ENCODE assay signal across 6 cellular contexts in the genomic region with DNA sequence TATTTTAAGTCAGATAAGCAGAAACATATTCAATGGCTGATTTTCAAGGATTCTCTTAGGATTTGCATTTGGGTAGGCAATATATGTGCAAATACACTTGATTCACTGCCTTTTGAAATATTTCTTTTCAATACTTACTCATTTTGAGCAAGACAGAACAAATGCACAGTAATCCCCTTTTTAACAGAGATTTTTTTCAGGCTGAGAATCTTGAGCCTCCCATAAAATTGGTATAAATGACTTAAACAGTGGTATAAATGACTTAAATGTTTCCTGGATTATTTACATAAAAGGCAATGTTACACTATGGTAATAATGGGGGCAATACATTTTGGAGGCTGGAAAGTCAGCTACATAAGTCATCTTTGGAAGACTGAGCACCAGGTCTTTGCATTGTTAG.
"Had no signal": no experiment of that assay in that cellular context is flagged by ENCODE, and none has a peak within 500 bp of the region (broad histone marks: within the 10 kb centered on the region; RNA-seq: fewer than 3 reads in every experiment).

No MANE protein-coding gene starts in this region.

- H3K4me3 ChIP-seq: K562 had no signal

- H3K9ac ChIP-seq: KMS-11 had no signal

- DNase-seq: IMR-90, KBM-7, KG1 had no signal

- H3K27ac ChIP-seq: HL-60, KMS-11 had no signal

- H3K4me2 ChIP-seq: KMS-11 had no signal
